In genomic region chr10:63286340-63286739, GRCh38 we compare ENCODE assay signal across 10 cellular contexts.
DNase-seq lines count a peak whose midpoint lies in the region; ATAC-seq and TF ChIP-seq lines count a peak whose summit lies in the region.
"Had no signal": no experiment of that assay in that cellular context is flagged by ENCODE, and none has a peak within 500 bp of the region (broad histone marks: within the 10 kb centered on the region; RNA-seq: fewer than 3 reads in every experiment).

No MANE protein-coding gene starts in this region.

- H3K27ac ChIP-seq in PC-9: no peak overlapping the region
- H3K27ac ChIP-seq in caudate nucleus (ENCODE audit: low read depth, low read length): no peak overlapping the region

- no peak overlapping the region for H2AFZ ChIP-seq in PC-9

- H3K9me3 ChIP-seq in PC-9 (ENCODE audit: insufficient read depth, low read depth): no peaks in the 10 kb centered on the region; the same call in 1 of the 2 replicates

- H3F3A ChIP-seq in PC-9 (ENCODE audit: insufficient read depth, low read depth): no peaks in the 10 kb centered on the region

- POLR2A ChIA-PET in PC-9 (lab: Charles Lee; ENCODE audit: unreplicated experiment): no interaction called here

- no peak for DNase-seq in left lobe of liver (ENCODE audit: low spot score)
- no peak for DNase-seq in PC-9
- DNase-seq in cerebellar cortex (ENCODE audit: low spot score): no peak
- no peak for DNase-seq in caudate nucleus (lab: John Stamatoyannopoulos, UW)
- no peak for DNase-seq in SKM-1 treated with dmso at 0.1 percent for 144 hours (lab: John Stamatoyannopoulos, UW; ENCODE audit: unreplicated experiment)
- DNase-seq: CD8-positive, alpha-beta memory T cell had no signal

- 0 out of 2 replicates have a peak, but pooled peaks cover 5% of the 10 kb centered on the region for H3K36me3 ChIP-seq in PC-9 (ENCODE audit: low read depth)

- 0 out of 2 replicates have a peak, but pooled peaks cover 6% of the 10 kb centered on the region for H3K79me2 ChIP-seq in PC-9 (ENCODE audit: low read depth)

- H3K9me2 ChIP-seq in PC-9 (ENCODE audit: insufficient read depth): no peaks in the 10 kb centered on the region

- no TSS peak for BruUV-seq in PC-9 (replicated peaks; lab: Mats Ljungman, UMichigan)

- CTCF ChIA-PET in PC-9 (lab: Charles Lee): no interaction called here

- no peak overlapping the region for H3K4me3 ChIP-seq in PC-9

- intact Hi-C loops in PC-9 (cut with micrococcal nuclease; ENCODE audit: unreplicated experiment): no loop called here

- H3K4me1 ChIP-seq in PC-9 (replicated peaks; ENCODE audit: insufficient read depth): peaks cover 10% of the 10 kb centered on the region

- H4K20me1 ChIP-seq in PC-9 (ENCODE audit: insufficient read depth): no peaks in the 10 kb centered on the region

- ATAC-seq in GM18907 (IDR thresholded peaks at IDR 0.05; ENCODE audit: unreplicated experiment) (peak; percentile 72), HG02610 (IDR thresholded peaks at IDR 0.05; ENCODE audit: unreplicated experiment) (peak; percentile 51), HG03469 (IDR thresholded peaks at IDR 0.05; ENCODE audit: unreplicated experiment) (peak; percentile 31), left lobe of liver (peak; percentile 93)
- ATAC-seq: activated CD4-positive, CD25-positive, alpha-beta regulatory T cell treated with anti-CD3 and anti-CD28 coated beads, Interleukin-2, amount 50 U/mL, for 24 hours had no signal

- no peak overlapping the region for H3K4me2 ChIP-seq in PC-9

- H3K27me3 ChIP-seq in PC-9 (ENCODE audit: insufficient read depth, low read depth): no peaks in the 10 kb centered on the region

- no peak for TF ChIP-seq CTCF in PC-9 (conservative IDR thresholded peaks at IDR 0.05)

Comparison
In these comparisons a context has a peak if more than half of its experiments do, and no peak if none do; other contexts are left out.
1. ATAC-seq: peak in every context shown above with its lines; median percentile 93 in left lobe of liver; 72 in GM18907; 51 in HG02610; 31 in HG03469.